8 cellular contexts compared by ENCODE assay signal in genomic region chr12:56103823-56104108, GRCh38.
DNase-seq lines count a peak whose midpoint lies in the region; ATAC-seq and TF ChIP-seq lines count a peak whose summit lies in the region.

No MANE protein-coding gene starts in this region.

- H3K36me3 ChIP-seq in SK-N-MC (ENCODE audit: insufficient read depth, low read length) = peaks cover 29% of the 10 kb centered on the region

- no peak for TF ChIP-seq CTCF in fibroblast of pulmonary artery (IDR thresholded peaks at IDR 0.05; ENCODE audit: low read length, missing control alignments)

- peak overlapping the region; percentile 39; the same call in 1 of the 2 replicates for H3K27ac ChIP-seq in SK-N-MC

- no peak for DNase-seq in SK-N-MC (ENCODE audit: low read depth, low spot score)
- DNase-seq in fibroblast of pulmonary artery (ENCODE audit: low read depth) = no peak
- no peak for DNase-seq in skeletal muscle cell (ENCODE audit: low read depth)
- no peak for DNase-seq in NCI-H82 treated with DMSO at 0.1 percent for 48 hours (lab: John Stamatoyannopoulos, UW; ENCODE audit: unreplicated experiment)
- DNase-seq in stimulated activated naive CD4-positive, alpha-beta T cell (lab: John Stamatoyannopoulos, UW) = no peak

- ATAC-seq in GM21619 (IDR thresholded peaks at IDR 0.05; ENCODE audit: unreplicated experiment) (peak; percentile 3), GM21529 (IDR thresholded peaks at IDR 0.05; ENCODE audit: unreplicated experiment) (no peak), HG03432 (IDR thresholded peaks at IDR 0.05; ENCODE audit: unreplicated experiment) (no peak)

- H3K9me3 ChIP-seq in SK-N-MC (ENCODE audit: low read depth, low read length) = no peaks in the 10 kb centered on the region

- H3K4me3 ChIP-seq in SK-N-MC (peak overlapping the region; percentile 93), fibroblast of pulmonary artery (replicated peaks; ENCODE audit: low read depth, low read length) (peak overlapping the region; percentile 90), skeletal muscle cell (ENCODE audit: low read depth, low read length) (peak overlapping the region; percentile 90)

- H3K9ac ChIP-seq in SK-N-MC (ENCODE audit: insufficient read length) = peak overlapping the region; percentile 98
